Comparison of ENCODE assay signal across 15 cellular contexts in genomic region chr4:7778524-7779193, GRCh38.
DNase-seq lines count a peak whose midpoint lies in the region; ATAC-seq and TF ChIP-seq lines count a peak whose summit lies in the region.
"Had no signal": no experiment of that assay in that cellular context is flagged by ENCODE, and none has a peak within 500 bp of the region (broad histone marks: within the 10 kb centered on the region; RNA-seq: fewer than 3 reads in every experiment).

No MANE protein-coding gene starts in this region.

- no peaks in the 10 kb centered on the region for H3K9me3 Mint-ChIP-seq in activated T-helper 17 cell treated with anti-CD3 and anti-CD28 coated beads, Interleukin-2, amount 50 U/mL, for 72 hours
- peaks cover 67% of the 10 kb centered on the region for H3K9me3 Mint-ChIP-seq in glutamatergic neuron (ENCODE audit: unreplicated experiment)
- H3K9me3 Mint-ChIP-seq: H9, memory B cell had no signal

- DNase-seq in NCI-H2227 treated with DMSO at 0.1 percent for 48 hours (lab: John Stamatoyannopoulos, UW) (peak; percentile 40), NCI-H2227 (lab: John Stamatoyannopoulos, UW; ENCODE audit: unreplicated experiment) (no peak), glutamatergic neuron (no peak), smooth muscle cell (lab: John Stamatoyannopoulos, UW; ENCODE audit: unreplicated experiment) (no peak), kidney glomerular epithelial cell (lab: John Stamatoyannopoulos, UW) (no peak)
- DNase-seq: activated naive CD4-positive, alpha-beta T cell treated with Interleukin-2 at 50 U/mL for 16 hours; effector CD8-positive, alpha-beta T cell; H9; NCI-H1436; NCI-H748 treated with DMSO at 0.1 percent for 48 hours had no signal

- no peak overlapping the region for H3K27ac Mint-ChIP-seq in activated T-helper 17 cell treated with anti-CD3 and anti-CD28 coated beads, Interleukin-2, amount 50 U/mL, for 72 hours
- peak overlapping the region; percentile 72 for H3K27ac Mint-ChIP-seq in glutamatergic neuron (ENCODE audit: unreplicated experiment)
- H3K27ac Mint-ChIP-seq: memory B cell had no signal

- no peaks in the 10 kb centered on the region for H3K27me3 ChIP-seq in smooth muscle cell (ENCODE audit: low read depth)
- H3K27me3 ChIP-seq: hepatocyte had no signal

- H3K4me3 ChIP-seq in smooth muscle cell = no peak overlapping the region
- H3K4me3 ChIP-seq: hepatocyte had no signal

- no peak overlapping the region for H3K27ac ChIP-seq in smooth muscle cell (ENCODE audit: low read depth)
- H3K27ac ChIP-seq: hepatocyte had no signal

- H3K36me3 ChIP-seq in smooth muscle cell (ENCODE audit: low read depth) = no peaks in the 10 kb centered on the region

- H3K79me2 ChIP-seq in smooth muscle cell (ENCODE audit: low read depth) = no peaks in the 10 kb centered on the region
- H3K79me2 ChIP-seq: hepatocyte had no signal

- peaks cover 63% of the 10 kb centered on the region for H4K20me1 ChIP-seq in smooth muscle cell (ENCODE audit: low read depth)

- 94% methylated on average over 18 of the region's 18 CpGs for WGBS in smooth muscle cell (ENCODE audit: low lambda C conversion rate)

- peak overlapping the region; percentile 20 for H3K4me3 Mint-ChIP-seq in activated T-helper 17 cell treated with anti-CD3 and anti-CD28 coated beads, Interleukin-2, amount 50 U/mL, for 72 hours
- H3K4me3 Mint-ChIP-seq in glutamatergic neuron (ENCODE audit: unreplicated experiment) = no peak overlapping the region
- H3K4me3 Mint-ChIP-seq: H9, memory B cell had no signal

- H3F3A ChIP-seq in smooth muscle cell (ENCODE audit: low read depth) = peaks cover 19% of the 10 kb centered on the region

- peak overlapping the region; percentile 21 for H3K4me2 ChIP-seq in smooth muscle cell
- H3K4me2 ChIP-seq: hepatocyte had no signal

- no peak for ATAC-seq in activated T-helper 17 cell treated with anti-CD3 and anti-CD28 coated beads, Interleukin-2, amount 50 U/mL, for 72 hours (replicated peaks)
- ATAC-seq in GM19455 (IDR thresholded peaks at IDR 0.05; ENCODE audit: unreplicated experiment) = no peak
- no peak for ATAC-seq in GM18873 (IDR thresholded peaks at IDR 0.05; ENCODE audit: low FRiP score, unreplicated experiment)

- no peak overlapping the region for H3K9ac ChIP-seq in smooth muscle cell (ENCODE audit: low read depth)

- peaks cover 25% of the 10 kb centered on the region for H3K4me1 ChIP-seq in smooth muscle cell (ENCODE audit: low read depth)

- no peaks in the 10 kb centered on the region for H3K27me3 Mint-ChIP-seq in activated T-helper 17 cell treated with anti-CD3 and anti-CD28 coated beads, Interleukin-2, amount 50 U/mL, for 72 hours
- peaks cover 45% of the 10 kb centered on the region for H3K27me3 Mint-ChIP-seq in glutamatergic neuron (ENCODE audit: unreplicated experiment)

- H2AFZ ChIP-seq in smooth muscle cell (ENCODE audit: low read depth) = no peak overlapping the region
- H2AFZ ChIP-seq: hepatocyte had no signal

- H3K9me3 ChIP-seq in smooth muscle cell (replicated peaks; ENCODE audit: low read depth) = no peaks in the 10 kb centered on the region

- peaks cover 21% of the 10 kb centered on the region for H3K4me1 Mint-ChIP-seq in activated T-helper 17 cell treated with anti-CD3 and anti-CD28 coated beads, Interleukin-2, amount 50 U/mL, for 72 hours
- peaks cover 56% of the 10 kb centered on the region for H3K4me1 Mint-ChIP-seq in glutamatergic neuron (ENCODE audit: low read depth, unreplicated experiment)
- H3K4me1 Mint-ChIP-seq: memory B cell had no signal

- peaks cover 80% of the 10 kb centered on the region for H3K36me3 Mint-ChIP-seq in activated T-helper 17 cell treated with anti-CD3 and anti-CD28 coated beads, Interleukin-2, amount 50 U/mL, for 72 hours (ENCODE audit: low read depth)
- H3K36me3 Mint-ChIP-seq in glutamatergic neuron (ENCODE audit: unreplicated experiment) = peaks cover 10% of the 10 kb centered on the region
- H3K36me3 Mint-ChIP-seq: memory B cell had no signal

- TF ChIP-seq CTCF in glutamatergic neuron (IDR thresholded peaks at IDR 0.05; ENCODE audit: partially characterized antibody, unreplicated experiment) = no peak
- no peak for TF ChIP-seq CTCF in smooth muscle cell (IDR thresholded peaks at IDR 0.05; ENCODE audit: borderline replicate concordance, insufficient read depth, poor library complexity, severe bottlenecking)
